23 cellular contexts compared by ENCODE assay signal in the genomic region with DNA sequence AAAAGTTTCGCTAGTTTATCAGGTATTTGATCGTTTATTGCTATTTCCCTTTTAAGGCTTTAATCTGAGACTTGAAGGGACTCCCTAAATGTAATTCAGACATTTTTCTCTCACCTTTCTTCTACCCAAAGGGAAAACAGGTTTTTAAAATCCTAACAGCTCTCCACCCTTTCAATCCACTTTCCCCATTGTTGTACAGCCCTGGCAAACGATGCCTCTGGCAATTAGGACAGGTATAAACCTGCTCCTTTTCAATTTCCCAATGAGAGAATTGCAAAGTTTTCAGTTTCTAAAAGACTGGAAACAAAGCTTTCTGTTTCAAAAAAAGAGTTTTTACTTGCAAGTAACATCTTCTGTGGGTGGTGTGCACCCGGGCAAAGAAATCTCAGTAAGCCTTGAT.
DNase-seq lines count a peak whose midpoint lies in the region; ATAC-seq, FAIRE-seq and TF ChIP-seq lines count a peak whose summit lies in the region.
"Had no signal": no experiment of that assay in that cellular context is flagged by ENCODE, and none has a peak within 500 bp of the region (broad histone marks: within the 10 kb centered on the region; RNA-seq: fewer than 3 reads in every experiment).

No MANE protein-coding gene starts in this region.

- no peak overlapping the region for H3K4me3 Mint-ChIP-seq in brain
- H3K4me3 Mint-ChIP-seq: immature natural killer cell had no signal

- H3K36me3 Mint-ChIP-seq in brain: no peaks in the 10 kb centered on the region
- H3K36me3 Mint-ChIP-seq: activated naive CD4-positive, alpha-beta T cell treated with anti-CD3 and anti-CD28 coated beads, Interleukin-2, amount 50 U/mL, for 72 hours; immature natural killer cell had no signal

- no peak overlapping the region for H2AK5ac ChIP-seq in mesenchymal stem cell (ENCODE audit: low read length, severe bottlenecking)

- H2BK15ac ChIP-seq in mesenchymal stem cell (ENCODE audit: low read depth, poor library complexity, severe bottlenecking): no peak overlapping the region

- TF ChIP-seq POLR2A in HepG2 (IDR thresholded peaks at IDR 0.05; ENCODE audit: insufficient read depth in 1 of 2, low read depth in 2 of 2, low read length in 2 of 2) (no peak), right lobe of liver (IDR thresholded peaks at IDR 0.05) (no peak), spleen (IDR thresholded peaks at IDR 0.05) (no peak)

- peaks cover 2% of the 10 kb centered on the region for H3K27me3 Mint-ChIP-seq in brain

- BruUV-seq in HepG2 (replicated peaks; lab: Mats Ljungman, UMichigan): no TSS peak

- H4K20me1 ChIP-seq in HepG2 (ENCODE audit: insufficient read depth, low read length): no peaks in the 10 kb centered on the region
- H4K20me1 ChIP-seq: BLaER1 had no signal

- H4K91ac ChIP-seq in mesenchymal stem cell (ENCODE audit: low read length): no peak overlapping the region

- no peak overlapping the region for H3K23ac ChIP-seq in mesenchymal stem cell (ENCODE audit: low read length in 2 of 2)

- TF ChIP-seq CTCF in HepG2 (CRISPR knock-in tag; IDR thresholded peaks at IDR 0.05) (no peak), right lobe of liver (IDR thresholded peaks at IDR 0.05) (no peak), brain (conservative IDR thresholded peaks at IDR 0.05) (no peak), mucosa of descending colon (IDR thresholded peaks at IDR 0.05) (no peak), spleen (IDR thresholded peaks at IDR 0.05 in 8 of 11, conservative IDR thresholded peaks at IDR 0.05 in 3 of 11) (no peak)

- H3K4me2 ChIP-seq in HepG2 (ENCODE audit: low read depth, low read length) (no peak overlapping the region), mesenchymal stem cell (ENCODE audit: low read length, poor library complexity, severe bottlenecking) (no peak overlapping the region)
- H3K4me2 ChIP-seq: A549, BLaER1 had no signal

- H2BK5ac ChIP-seq in mesenchymal stem cell (ENCODE audit: low read depth, low read length, poor library complexity, severe bottlenecking): no peak overlapping the region

- intact Hi-C loops in HepG2 (cut with micrococcal nuclease; ENCODE audit: unreplicated experiment): no loop called here
- intact Hi-C loops in right lobe of liver (cut with DNase I): no loop called here
- intact Hi-C loops in mucosa of descending colon (cut with DNase I, micrococcal nuclease): no loop called here
- intact Hi-C loops in spleen (cut with DNase I; ENCODE audit: low total_unique reads): no loop called here
- intact Hi-C loops in Right ventricle myocardium superior (cut with DNase I): no loop called here

- H2BK12ac ChIP-seq in mesenchymal stem cell (ENCODE audit: low read length in 2 of 2): no peak overlapping the region

- H3K9me3 Mint-ChIP-seq in brain: no peaks in the 10 kb centered on the region
- H3K9me3 Mint-ChIP-seq: activated naive CD4-positive, alpha-beta T cell treated with anti-CD3 and anti-CD28 coated beads, Interleukin-2, amount 50 U/mL, for 72 hours; immature natural killer cell had no signal

- peak overlapping the region in 3 of 5 experiments; percentile 4 to 45 (median 19) for H3K27ac Mint-ChIP-seq in brain
- H3K27ac Mint-ChIP-seq: activated naive CD4-positive, alpha-beta T cell treated with anti-CD3 and anti-CD28 coated beads, Interleukin-2, amount 50 U/mL, for 72 hours; immature natural killer cell had no signal

- POLR2A ChIA-PET in HepG2 (lab: Yijun Ruan, JAX): no interaction called here

- H3K27ac ChIP-seq in HepG2 (ENCODE audit: extremely low read length, insufficient read depth, low read length) (no peak overlapping the region), right lobe of liver (no peak overlapping the region), mesenchymal stem cell (ENCODE audit: low read length, poor library complexity, severe bottlenecking) (peak overlapping the region; percentile 47), spleen (no peak overlapping the region)
- H3K27ac ChIP-seq: A549, ascending aorta, BLaER1, heart right ventricle, HL-60, upper lobe of right lung had no signal

- ATAC-seq in HepG2: no peak
- ATAC-seq in right lobe of liver: no peak
- ATAC-seq in mucosa of descending colon: no peak
- ATAC-seq in Right ventricle myocardium superior (ENCODE audit: poor library complexity): no peak
- ATAC-seq: A549; activated naive CD4-positive, alpha-beta T cell treated with anti-CD3 and anti-CD28 coated beads, Interleukin-2, amount 50 U/mL, for 72 hours; heart right ventricle; left ventricle myocardium superior; upper lobe of right lung had no signal

- in situ Hi-C loops in HepG2 (cut with HindIII; ENCODE audit: extremely low pct_ligation_motif_present, low pct_unique_long_range_greater_than_20kb): no loop called here

- H3K27me3 ChIP-seq in HepG2 (ENCODE audit: control insufficient read depth in 1 of 2, insufficient read depth in 2 of 2, low read length in 2 of 2) (no peaks in the 10 kb centered on the region), right lobe of liver (no peaks in the 10 kb centered on the region), mesenchymal stem cell (ENCODE audit: control insufficient read depth in 1 of 2, insufficient read depth in 1 of 2, low read length in 2 of 2) (no peaks in the 10 kb centered on the region), spleen (replicated peaks in 1 of 7) (no peaks in the 10 kb centered on the region)
- H3K27me3 ChIP-seq: ascending aorta, BLaER1, heart right ventricle, upper lobe of right lung had no signal

- H3K9ac ChIP-seq in HepG2 (ENCODE audit: insufficient read depth, low read depth, low read length) (no peak overlapping the region), mesenchymal stem cell (ENCODE audit: low read length) (peak overlapping the region; percentile 57)
- H3K9ac ChIP-seq: BLaER1 had no signal

- peaks cover 19% of the 10 kb centered on the region for H3K4me1 Mint-ChIP-seq in brain

- H3K4me3 ChIP-seq in HepG2 (replicated peaks in 1 of 3; ENCODE audit: insufficient read depth in 1 of 3, low read depth in 2 of 3, low read length in 3 of 3) (no peak overlapping the region), right lobe of liver (no peak overlapping the region), mesenchymal stem cell (ENCODE audit: insufficient read depth in 1 of 2, low read depth in 1 of 2, low read length in 2 of 2) (no peak overlapping the region), mucosa of descending colon (no peak overlapping the region), spleen (no peak overlapping the region)
- H3K4me3 ChIP-seq: A549, ascending aorta, BLaER1, heart right ventricle, upper lobe of right lung had no signal

- CTCF ChIA-PET in HepG2 (lab: Yijun Ruan, JAX; ENCODE audit: low intra/inter-chr PET ratio, low total read pairs): no interaction called here

- 97% methylated on average over 4 of the region's 4 CpGs for WGBS in HepG2 (ENCODE audit: low lambda C conversion rate)
- WGBS in right lobe of liver (ENCODE audit: insufficient coverage, low coverage, low lambda C conversion rate, missing lambda C conversion rate): 66% methylated on average over 4 of the region's 4 CpGs
- 76% methylated on average over 4 of the region's 4 CpGs for WGBS in mesenchymal stem cell
- 76 to 91% (median 84%) methylated on average over 4 of the region's 4 CpGs for WGBS in spleen, 5 donors

- H3K79me2 ChIP-seq in HepG2 (ENCODE audit: insufficient read depth, low read length): no peaks in the 10 kb centered on the region

- no peak for FAIRE-seq in HepG2 (lab: Jason Lieb, UNC)
- FAIRE-seq: A549, GM18507 had no signal

- no peak overlapping the region for H2BK120ac ChIP-seq in mesenchymal stem cell (ENCODE audit: low read depth, low read length)

- H2AFZ ChIP-seq in HepG2 (ENCODE audit: low read length) (no peak overlapping the region), mesenchymal stem cell (ENCODE audit: low read depth, low read length) (no peak overlapping the region)

- DNase-seq in HepG2 (ENCODE audit: low spot score): no peak
- DNase-seq in right lobe of liver: no peak
- DNase-seq in mesenchymal stem cell: no peak
- DNase-seq in effector CD8-positive, alpha-beta T cell (lab: John Stamatoyannopoulos, UW): no peak
- no peak for DNase-seq in mucosa of descending colon
- DNase-seq in spleen: no peak
- DNase-seq in Right ventricle myocardium superior: no peak
- DNase-seq: cerebellar nuclear complex, heart right ventricle, immature natural killer cell, left ventricle myocardium superior, NCI-H1930, NCI-H446, retina, SW 1271, upper lobe of right lung had no signal

- TF ChIP-seq EP300 in HepG2 (IDR thresholded peaks at IDR 0.05; ENCODE audit: low read depth in 2 of 2, low read length in 2 of 2): no peak
- no peak for TF ChIP-seq EP300 in HepG2 (CRISPR knock-in tag; IDR thresholded peaks at IDR 0.05; ENCODE audit: borderline replicate concordance)

- no peak for TF ChIP-seq RAD21 in HepG2 (CRISPR knock-in tag; IDR thresholded peaks at IDR 0.05)

- H3K14ac ChIP-seq in mesenchymal stem cell (ENCODE audit: low read length in 2 of 2): no peak overlapping the region

- H3K36me3 ChIP-seq in HepG2 (replicated peaks in 1 of 2; ENCODE audit: control insufficient read depth in 1 of 2, insufficient read depth in 2 of 2, low read length in 2 of 2): peaks cover 4 to 40% of the 10 kb centered on the region in 2 experiments
- no peaks in the 10 kb centered on the region for H3K36me3 ChIP-seq in right lobe of liver
- H3K36me3 ChIP-seq in mesenchymal stem cell (ENCODE audit: control insufficient read depth in 1 of 2, insufficient read depth in 2 of 2, low read depth in 1 of 2, low read length in 2 of 2): peaks cover 11 to 71% of the 10 kb centered on the region in 2 experiments
- no peaks in the 10 kb centered on the region for H3K36me3 ChIP-seq in mucosa of descending colon (ENCODE audit: low read depth)
- no peaks in the 10 kb centered on the region for H3K36me3 ChIP-seq in spleen
- H3K36me3 ChIP-seq: ascending aorta, BLaER1, heart right ventricle, upper lobe of right lung had no signal

- H3K4ac ChIP-seq in mesenchymal stem cell (ENCODE audit: low read depth in 1 of 2, low read length in 2 of 2): no peak overlapping the region

- no peaks in the 10 kb centered on the region for H3K79me1 ChIP-seq in mesenchymal stem cell (replicated peaks; ENCODE audit: low read length, poor library complexity, severe bottlenecking)

- H3K4me1 ChIP-seq in HepG2 (ENCODE audit: insufficient read depth, low read length) (peaks cover 70% of the 10 kb centered on the region), right lobe of liver (no peaks in the 10 kb centered on the region), mesenchymal stem cell (ENCODE audit: control insufficient read depth, insufficient read depth, low read depth, low read length) (peaks cover 6% of the 10 kb centered on the region), mucosa of descending colon (ENCODE audit: low read depth) (peaks cover 6% of the 10 kb centered on the region), spleen (peaks cover 0 to 11% (median 2%) of the 10 kb centered on the region in 6 donors)
- H3K4me1 ChIP-seq: ascending aorta, BLaER1, heart right ventricle, upper lobe of right lung had no signal

- no peak overlapping the region for H3K18ac ChIP-seq in mesenchymal stem cell (ENCODE audit: low read depth in 1 of 2, low read length in 2 of 2)

- H3K9me3 ChIP-seq in HepG2 (ENCODE audit: low read length) (no peaks in the 10 kb centered on the region), right lobe of liver (no peaks in the 10 kb centered on the region), mesenchymal stem cell (ENCODE audit: control insufficient read depth, low read length) (no peaks in the 10 kb centered on the region), mucosa of descending colon (no peaks in the 10 kb centered on the region), spleen (no peaks in the 10 kb centered on the region)
- H3K9me3 ChIP-seq: A549, ascending aorta, BLaER1, heart right ventricle, upper lobe of right lung had no signal

- H4K8ac ChIP-seq in mesenchymal stem cell (ENCODE audit: low read length): no peak overlapping the region
